Comparison of ENCODE assay signal across 1 cellular context in genomic region chr20:46592580-46593362, GRCh38.
TF ChIP-seq lines count a peak whose summit lies in the region.

No MANE protein-coding gene starts in this region.

TF ChIP-seq in GM23338, 12 proteins besides CTCF, POLR2A, EP300 and RAD21:
- TF ChIP-seq ZNF462 (CRISPR knock-in tag; IDR thresholded peaks at IDR 0.05) (no peak), ZNF331 (CRISPR knock-in tag; IDR thresholded peaks at IDR 0.05; ENCODE audit: low read depth) (no peak), REST (IDR thresholded peaks at IDR 0.05; ENCODE audit: unreplicated experiment) (no peak), CREB1 (CRISPR knock-in tag; IDR thresholded peaks at IDR 0.05; ENCODE audit: low read depth) (no peak), POLR2AphosphoS5 (IDR thresholded peaks at IDR 0.05; ENCODE audit: low read depth) (no peak), NANOG (IDR thresholded peaks at IDR 0.05; ENCODE audit: borderline replicate concordance) (no peak), EZH2 (IDR thresholded peaks at IDR 0.05; ENCODE audit: low read depth, unreplicated experiment) (no peak), ETS1 (IDR thresholded peaks at IDR 0.05) (no peak), JUNB (IDR thresholded peaks at IDR 0.05; ENCODE audit: unreplicated experiment) (no peak), EZH2phosphoT487 (IDR thresholded peaks at IDR 0.05; ENCODE audit: unreplicated experiment) (no peak), ZNF114 (CRISPR knock-in tag; IDR thresholded peaks at IDR 0.05) (no peak), STAT1 (IDR thresholded peaks at IDR 0.05; ENCODE audit: unreplicated experiment) (no peak)
